Comparison of ENCODE assay signal across 3 cellular contexts in the genomic region with DNA sequence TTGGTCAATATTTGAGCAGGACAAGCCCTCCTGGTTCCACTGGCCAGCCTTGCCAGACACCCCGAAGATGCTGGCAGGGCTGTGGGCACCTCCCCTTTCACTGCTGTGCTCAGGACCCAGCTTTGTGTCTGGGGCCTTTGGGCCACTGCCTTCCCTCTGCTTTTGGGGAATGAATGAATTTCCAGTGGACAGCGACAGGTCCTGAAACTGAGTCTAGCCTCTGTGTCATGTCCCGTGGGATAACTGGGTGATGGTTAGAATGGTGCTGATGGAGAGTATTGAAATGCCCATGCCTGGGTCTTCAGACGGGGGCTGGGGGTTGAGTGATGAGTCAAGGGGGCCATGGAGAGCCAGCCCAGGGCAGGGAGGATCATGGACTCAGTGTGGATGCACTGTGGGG.
A peak's percentile ranks its signal among the peaks of the same experiment; 100 is the strongest.
TF ChIP-seq lines count a peak whose summit lies in the region.

No MANE protein-coding gene starts in this region.

TF ChIP-seq in Ishikawa, 13 proteins besides CTCF, POLR2A, EP300 and RAD21:
- TF ChIP-seq, protein P1, sequence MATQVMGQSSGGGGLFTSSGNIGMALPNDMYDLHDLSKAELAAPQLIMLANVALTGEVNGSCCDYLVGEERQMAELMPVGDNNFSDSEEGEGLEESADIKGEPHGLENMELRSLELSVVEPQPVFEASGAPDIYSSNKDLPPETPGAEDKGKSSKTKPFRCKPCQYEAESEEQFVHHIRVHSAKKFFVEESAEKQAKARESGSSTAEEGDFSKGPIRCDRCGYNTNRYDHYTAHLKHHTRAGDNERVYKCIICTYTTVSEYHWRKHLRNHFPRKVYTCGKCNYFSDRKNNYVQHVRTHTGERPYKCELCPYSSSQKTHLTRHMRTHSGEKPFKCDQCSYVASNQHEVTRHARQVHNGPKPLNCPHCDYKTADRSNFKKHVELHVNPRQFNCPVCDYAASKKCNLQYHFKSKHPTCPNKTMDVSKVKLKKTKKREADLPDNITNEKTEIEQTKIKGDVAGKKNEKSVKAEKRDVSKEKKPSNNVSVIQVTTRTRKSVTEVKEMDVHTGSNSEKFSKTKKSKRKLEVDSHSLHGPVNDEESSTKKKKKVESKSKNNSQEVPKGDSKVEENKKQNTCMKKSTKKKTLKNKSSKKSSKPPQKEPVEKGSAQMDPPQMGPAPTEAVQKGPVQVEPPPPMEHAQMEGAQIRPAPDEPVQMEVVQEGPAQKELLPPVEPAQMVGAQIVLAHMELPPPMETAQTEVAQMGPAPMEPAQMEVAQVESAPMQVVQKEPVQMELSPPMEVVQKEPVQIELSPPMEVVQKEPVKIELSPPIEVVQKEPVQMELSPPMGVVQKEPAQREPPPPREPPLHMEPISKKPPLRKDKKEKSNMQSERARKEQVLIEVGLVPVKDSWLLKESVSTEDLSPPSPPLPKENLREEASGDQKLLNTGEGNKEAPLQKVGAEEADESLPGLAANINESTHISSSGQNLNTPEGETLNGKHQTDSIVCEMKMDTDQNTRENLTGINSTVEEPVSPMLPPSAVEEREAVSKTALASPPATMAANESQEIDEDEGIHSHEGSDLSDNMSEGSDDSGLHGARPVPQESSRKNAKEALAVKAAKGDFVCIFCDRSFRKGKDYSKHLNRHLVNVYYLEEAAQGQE (IDR thresholded peaks at IDR 0.05; ENCODE audit: low read depth), result peak; percentile 64
- no peak for TF ChIP-seq TAF1 (IDR thresholded peaks at IDR 0.05; ENCODE audit: low read depth)

TF ChIP-seq in K562, 482 proteins besides CTCF, POLR2A, EP300 and RAD21 (continued from another document):
- TF ChIP-seq, protein P2, sequence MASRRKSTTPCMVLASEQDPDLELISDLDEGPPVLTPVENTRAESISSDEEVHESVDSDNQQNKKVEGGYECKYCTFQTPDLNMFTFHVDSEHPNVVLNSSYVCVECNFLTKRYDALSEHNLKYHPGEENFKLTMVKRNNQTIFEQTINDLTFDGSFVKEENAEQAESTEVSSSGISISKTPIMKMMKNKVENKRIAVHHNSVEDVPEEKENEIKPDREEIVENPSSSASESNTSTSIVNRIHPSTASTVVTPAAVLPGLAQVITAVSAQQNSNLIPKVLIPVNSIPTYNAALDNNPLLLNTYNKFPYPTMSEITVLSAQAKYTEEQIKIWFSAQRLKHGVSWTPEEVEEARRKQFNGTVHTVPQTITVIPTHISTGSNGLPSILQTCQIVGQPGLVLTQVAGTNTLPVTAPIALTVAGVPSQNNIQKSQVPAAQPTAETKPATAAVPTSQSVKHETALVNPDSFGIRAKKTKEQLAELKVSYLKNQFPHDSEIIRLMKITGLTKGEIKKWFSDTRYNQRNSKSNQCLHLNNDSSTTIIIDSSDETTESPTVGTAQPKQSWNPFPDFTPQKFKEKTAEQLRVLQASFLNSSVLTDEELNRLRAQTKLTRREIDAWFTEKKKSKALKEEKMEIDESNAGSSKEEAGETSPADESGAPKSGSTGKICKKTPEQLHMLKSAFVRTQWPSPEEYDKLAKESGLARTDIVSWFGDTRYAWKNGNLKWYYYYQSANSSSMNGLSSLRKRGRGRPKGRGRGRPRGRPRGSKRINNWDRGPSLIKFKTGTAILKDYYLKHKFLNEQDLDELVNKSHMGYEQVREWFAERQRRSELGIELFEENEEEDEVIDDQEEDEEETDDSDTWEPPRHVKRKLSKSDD (conservative IDR thresholded peaks at IDR 0.05; ENCODE audit: low read length), result no peak
- TF ChIP-seq CBX2 (IDR thresholded peaks at IDR 0.05; ENCODE audit: insufficient read depth, low read length, poor library complexity, severe bottlenecking) (no peak), ZNF24 (IDR thresholded peaks at IDR 0.05) (peak; percentile 79; the same call in 1 of the 2 replicates), NR2C2 (CRISPR knock-in tag; IDR thresholded peaks at IDR 0.05) (no peak), NR2C2 (tag; IDR thresholded peaks at IDR 0.05) (no peak), TCF7L2 (IDR thresholded peaks at IDR 0.05; ENCODE audit: low read depth, low read length) (no peak)

TF ChIP-seq in liver, 16 proteins besides CTCF, POLR2A, EP300 and RAD21 (continued from another document):
- TF ChIP-seq FOXA1 (IDR thresholded peaks at IDR 0.05) (no peak), FOXA2 (IDR thresholded peaks at IDR 0.05) (no peak)
